In the genomic region with DNA sequence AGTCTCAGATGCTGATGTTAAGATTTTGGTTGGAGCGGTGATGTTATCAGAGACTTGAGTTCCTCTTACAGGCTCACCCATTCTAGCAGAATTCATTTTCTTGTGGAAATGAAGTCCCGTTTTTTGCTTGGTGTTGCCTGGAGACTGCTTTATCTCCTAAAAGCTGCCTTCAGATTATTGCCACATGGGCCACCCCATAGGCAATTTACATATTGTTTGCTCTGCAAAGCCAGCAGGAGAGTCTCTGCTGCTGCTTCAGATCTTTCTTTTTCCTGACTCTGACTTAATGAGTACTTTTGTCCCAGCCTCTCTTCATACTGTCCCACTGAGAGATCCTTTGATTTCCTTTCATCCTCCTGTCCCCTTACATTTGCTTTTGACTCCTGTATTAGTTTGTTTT, we compare ENCODE assay signal across 22 cellular contexts.
DNase-seq lines count a peak whose midpoint lies in the region; ATAC-seq, FAIRE-seq and TF ChIP-seq lines count a peak whose summit lies in the region.
"Had no signal": no experiment of that assay in that cellular context is flagged by ENCODE, and none has a peak within 500 bp of the region (broad histone marks: within the 10 kb centered on the region; RNA-seq: fewer than 3 reads in every experiment).

No MANE protein-coding gene starts in this region.

- no peaks in the 10 kb centered on the region for H3K23me2 ChIP-seq in H1 (ENCODE audit: low read depth, low read length)

- H3K56ac ChIP-seq in H1 (replicated peaks; ENCODE audit: insufficient read length, low read depth, low read length) (no peak overlapping the region), mesendoderm (ENCODE audit: low read length) (no peak overlapping the region)

- no peak overlapping the region for H4K5ac ChIP-seq in H1 (ENCODE audit: insufficient read length, low read depth, low read length)
- no peak overlapping the region for H4K5ac ChIP-seq in mesendoderm (ENCODE audit: low read length)

- H3K14ac ChIP-seq in H1 (ENCODE audit: insufficient read length) = no peak overlapping the region

- H3K4ac ChIP-seq in H1 (replicated peaks; ENCODE audit: insufficient read length, low read depth, low read length) (no peak overlapping the region), mesendoderm (ENCODE audit: low read depth, low read length) (no peak overlapping the region)

- H2BK5ac ChIP-seq in H1 (ENCODE audit: low read depth, low read length) (no peak overlapping the region), mesendoderm (ENCODE audit: low read length) (no peak overlapping the region)

- H4K91ac ChIP-seq in H1 (replicated peaks; ENCODE audit: insufficient read length, low read length) = no peak overlapping the region

- H3K27me3 ChIP-seq in GM23338 (ENCODE audit: insufficient read depth) (no peaks in the 10 kb centered on the region), H1 (replicated peaks in 1 of 4; ENCODE audit: control insufficient read depth in 3 of 4, extremely low read depth in 1 of 4, insufficient read depth in 3 of 4, low read length in 3 of 4) (no peaks in the 10 kb centered on the region), mesendoderm (ENCODE audit: insufficient read depth, low read length, poor library complexity) (no peaks in the 10 kb centered on the region), small intestine (ENCODE audit: control insufficient read depth in 2 of 2, insufficient read depth in 2 of 2, low read length in 2 of 2) (no peaks in the 10 kb centered on the region)
- H3K27me3 ChIP-seq: BE2C, SJCRH30 had no signal

- CTCF ChIA-PET in H1 (lab: Charles Lee; ENCODE audit: partially characterized antibody) = interaction anchor here (0.5 to 1.3 kb wide), 2 partner anchors 234 to 746 kb away, joined by 3 to 5 read pairs; no protein-coding TSS in a partner anchor

- H3K9ac ChIP-seq in H1 (replicated peaks in 1 of 4; ENCODE audit: extremely low read depth in 1 of 4, low read depth in 3 of 4, low read length in 3 of 4) (no peak overlapping the region), mesendoderm (ENCODE audit: low read length) (no peak overlapping the region)

- no peak for TF ChIP-seq RAD21 in H1 (IDR thresholded peaks at IDR 0.05 in 1 of 2, conservative IDR thresholded peaks at IDR 0.05 in 1 of 2; ENCODE audit: low read depth in 2 of 2, low read length in 2 of 2)

- no peak overlapping the region for H3K4me3 Mint-ChIP-seq in GM23338

- WGBS in H1 (ENCODE audit: extremely low coverage in 1 of 2, insufficient coverage in 1 of 2, insufficient read length in 1 of 2, insufficient replicate concordance in 2 of 2, low coverage in 1 of 2, low lambda C conversion rate in 2 of 2, missing lambda C conversion rate in 1 of 2), 2 experiments = 78% methylated on average over 2 of the region's 2 CpGs; no CpG with 5 or more reads in 1 of the 2 experiments
- WGBS in mesendoderm (ENCODE audit: extremely low coverage, insufficient coverage, low lambda C conversion rate) = no CpG with 5 or more reads among the region's 2 CpGs
- 86 to 94% (median 89%) methylated on average over 2 of the region's 2 CpGs for WGBS in small intestine, 3 donors

- H3K4me3 ChIP-seq in GM23338 (no peak overlapping the region), H1 (ENCODE audit: extremely low read depth in 1 of 4, insufficient read depth in 2 of 4, low read depth in 3 of 4, low read length in 4 of 4) (no peak overlapping the region), mesendoderm (ENCODE audit: low read length) (no peak overlapping the region), small intestine (ENCODE audit: low read depth in 1 of 2, low read length in 2 of 2) (no peak overlapping the region)
- H3K4me3 ChIP-seq: A549, HAP-1, SJCRH30 had no signal

- H2BK15ac ChIP-seq in H1 (ENCODE audit: low read length) = no peak overlapping the region
- H2BK15ac ChIP-seq in mesendoderm (replicated peaks; ENCODE audit: low read depth) = no peak overlapping the region

- H3K27ac ChIP-seq in GM23338 (ENCODE audit: low read depth) (no peak overlapping the region), H1 (ENCODE audit: low read depth, low read length) (no peak overlapping the region), mesendoderm (ENCODE audit: low read depth, low read length) (no peak overlapping the region), small intestine (ENCODE audit: low read depth in 1 of 2, low read length in 1 of 2) (no peak overlapping the region)
- H3K27ac ChIP-seq: A549, HL-60, SJCRH30 had no signal

- peaks cover 4% of the 10 kb centered on the region; the same call in 1 of the 2 replicates for H3K36me3 ChIP-seq in GM23338 (ENCODE audit: insufficient read depth)
- H3K36me3 ChIP-seq in H1 (ENCODE audit: control insufficient read depth in 2 of 4, insufficient read depth in 4 of 4, low read length in 3 of 4) = peaks cover 0 to 17% (median 2%) of the 10 kb centered on the region in 4 experiments; a peak in 4 of 8 replicates
- no peaks in the 10 kb centered on the region for H3K36me3 ChIP-seq in mesendoderm (ENCODE audit: control insufficient read depth, insufficient read depth, low read length)
- H3K36me3 ChIP-seq in small intestine (ENCODE audit: control insufficient read depth in 2 of 2, insufficient read depth in 2 of 2, low read length in 2 of 2) = peaks cover 4 to 12% of the 10 kb centered on the region in 2 donors

- peaks cover 5% of the 10 kb centered on the region for H3K27me3 Mint-ChIP-seq in GM23338 (ENCODE audit: insufficient read depth, low read depth, poor library complexity)

- H3K79me2 ChIP-seq in GM23338 (replicated peaks; ENCODE audit: insufficient read depth) (no peaks in the 10 kb centered on the region), H1 (ENCODE audit: control insufficient read depth in 1 of 2, insufficient read depth in 2 of 2, low read length in 2 of 2) (no peaks in the 10 kb centered on the region), mesendoderm (ENCODE audit: control insufficient read depth, insufficient read depth, low read length) (no peaks in the 10 kb centered on the region)

- no peak overlapping the region for H4K8ac ChIP-seq in H1 (ENCODE audit: extremely low read depth, insufficient read depth, low read length)
- H4K8ac ChIP-seq in mesendoderm (ENCODE audit: low read depth, low read length) = no peak overlapping the region

- H3K36me3 Mint-ChIP-seq in GM23338 (ENCODE audit: low read depth) = peaks cover 60% of the 10 kb centered on the region

- H3K4me1 Mint-ChIP-seq in GM23338 = peaks cover 14% of the 10 kb centered on the region; the same call in 2 of the 3 replicates

- H2BK12ac ChIP-seq in H1 (ENCODE audit: low read depth, low read length) = no peak overlapping the region

- DNase-seq in GM23338 (ENCODE audit: low spot score) = peak; percentile 4
- peak; percentile 36 for DNase-seq in NCI-H526 treated with DMSO at 0.1 percent for 48 hours (lab: John Stamatoyannopoulos, UW)
- no peak for DNase-seq in H1 (ENCODE audit: low read depth in 1 of 2, low spot score in 2 of 2)
- DNase-seq in mesendoderm = peak; percentile 45
- DNase-seq in stimulated activated CD4-positive, alpha-beta T cell treated with anti-CD3 and anti-CD28 coated beads, Interleukin-1b, Interleukin-23, amount 100 ng/mL, for 48 hours = no peak
- DNase-seq in small intestine = no peak
- no peak for DNase-seq in dedifferentiated amniotic fluid mesenchymal stem cell (ENCODE audit: extremely low spot score)
- DNase-seq: BE2C, EL, GF-D8, KG1, NCI-H1105, NCI-H146, NCI-H2029, NCI-H2227 treated with DMSO at 0.1 percent for 48 hours, NCI-H510A, NCI-H82, SJCRH30 had no signal

- no peak for TF ChIP-seq POLR2A in H1 (IDR thresholded peaks at IDR 0.05; ENCODE audit: control extremely low read depth in 1 of 2, low read depth in 2 of 2, low read length in 2 of 2)

- H2BK120ac ChIP-seq in H1 (replicated peaks; ENCODE audit: low read depth, low read length) (no peak overlapping the region), mesendoderm (ENCODE audit: low read depth, low read length) (no peak overlapping the region)

- H3K9me3 ChIP-seq in H1 (ENCODE audit: insufficient read depth in 2 of 2, low read depth in 1 of 2, low read length in 1 of 2) = peaks cover 9 to 13% of the 10 kb centered on the region in 2 experiments
- H3K9me3 ChIP-seq in small intestine (ENCODE audit: control insufficient read depth, low read depth) = no peaks in the 10 kb centered on the region
- H3K9me3 ChIP-seq: A549, BE2C, SJCRH30 had no signal

- peaks cover 34% of the 10 kb centered on the region for H3K9me3 Mint-ChIP-seq in GM23338

- no peaks in the 10 kb centered on the region for H3F3A ChIP-seq in GM23338 (replicated peaks; ENCODE audit: low read depth)

- H3K4me2 ChIP-seq in GM23338 (no peak overlapping the region), H1 (ENCODE audit: insufficient read depth in 1 of 2, low read depth in 2 of 2, low read length in 2 of 2) (no peak overlapping the region; a peak in 1 of 4 replicates), mesendoderm (ENCODE audit: low read length) (no peak overlapping the region)
- H3K4me2 ChIP-seq: A549 had no signal

- H2BK20ac ChIP-seq in H1 (ENCODE audit: low read length) = no peak overlapping the region

- H3K79me1 ChIP-seq in H1 (ENCODE audit: low read depth, low read length) = no peaks in the 10 kb centered on the region
- no peaks in the 10 kb centered on the region for H3K79me1 ChIP-seq in mesendoderm (ENCODE audit: low read length)

- ATAC-seq in GM23338 = no peak
- ATAC-seq: A549 had no signal

- no peak overlapping the region for H2AFZ ChIP-seq in GM23338
- no peak overlapping the region for H2AFZ ChIP-seq in H1 (ENCODE audit: low read length)

- POLR2A ChIA-PET in H1 (lab: Charles Lee; ENCODE audit: partially characterized antibody) = no interaction called here

- no peak for TF ChIP-seq EP300 in H1 (IDR thresholded peaks at IDR 0.05; ENCODE audit: borderline replicate concordance in 1 of 2, low read depth in 2 of 2, low read length in 2 of 2)

- TF ChIP-seq CTCF in GM23338 (conservative IDR thresholded peaks at IDR 0.05; ENCODE audit: low read depth in 2 of 2) = no peak
- no peak for TF ChIP-seq CTCF in H1 (IDR thresholded peaks at IDR 0.05; ENCODE audit: control extremely low read depth in 1 of 3, insufficient read depth in 1 of 3, low read depth in 1 of 3, low read length in 3 of 3)

- no peaks in the 10 kb centered on the region for H3K9me2 ChIP-seq in GM23338 (ENCODE audit: insufficient read depth)

- H3K4me1 ChIP-seq in GM23338 (ENCODE audit: insufficient read depth) (peaks cover 14% of the 10 kb centered on the region), H1 (replicated peaks in 1 of 4; ENCODE audit: control insufficient read depth in 3 of 4, insufficient read depth in 4 of 4, low read length in 3 of 4) (peaks cover 0 to 2% (median 0%) of the 10 kb centered on the region in 4 experiments; a peak in 1 of 7 replicates), mesendoderm (ENCODE audit: control insufficient read depth, low read depth, low read length) (no peaks in the 10 kb centered on the region), small intestine (ENCODE audit: control insufficient read depth in 2 of 2, insufficient read depth in 1 of 2, low read depth in 1 of 2, low read length in 1 of 2) (no peaks in the 10 kb centered on the region)
- H3K4me1 ChIP-seq: BE2C, HAP-1, SJCRH30 had no signal

- H3K23ac ChIP-seq in H1 (ENCODE audit: insufficient read length) (no peak overlapping the region), mesendoderm (ENCODE audit: low read length) (no peak overlapping the region)

- FAIRE-seq in H1 (lab: Jason Lieb, UNC) (no peak), small intestine (lab: Jason Lieb, UNC) (no peak)
- FAIRE-seq: A549, RCC 7860 had no signal

- no peak overlapping the region for H3K18ac ChIP-seq in H1 (ENCODE audit: extremely low read depth, low read length)
- no peak overlapping the region for H3K18ac ChIP-seq in mesendoderm (ENCODE audit: low read length)

- H2AK5ac ChIP-seq in H1 (ENCODE audit: low read depth, low read length) (no peak overlapping the region), mesendoderm (ENCODE audit: low read length) (no peak overlapping the region)

- H4K20me1 ChIP-seq in GM23338 (replicated peaks; ENCODE audit: insufficient read depth) (no peaks in the 10 kb centered on the region), H1 (replicated peaks in 1 of 2; ENCODE audit: control insufficient read depth in 1 of 2, insufficient read depth in 2 of 2, low read length in 2 of 2) (no peaks in the 10 kb centered on the region)

- no peak overlapping the region for H3K27ac Mint-ChIP-seq in GM23338

Comparison
In these comparisons a context has a peak if more than half of its experiments do, and no peak if none do; other contexts are left out.
1. DNase-seq: peak in GM23338 (single experiment), NCI-H526 treated with DMSO at 0.1 percent for 48 hours (single experiment) and mesendoderm (single experiment); none in H1 (0 of 2), stimulated activated CD4-positive, alpha-beta T cell treated with anti-CD3 and anti-CD28 coated beads, Interleukin-1b, Interleukin-23, amount 100 ng/mL, for 48 hours (single experiment), small intestine (single experiment) and dedifferentiated amniotic fluid mesenchymal stem cell (single experiment).